Comparison of ENCODE assay signal across 2 cellular contexts in the genomic region with DNA sequence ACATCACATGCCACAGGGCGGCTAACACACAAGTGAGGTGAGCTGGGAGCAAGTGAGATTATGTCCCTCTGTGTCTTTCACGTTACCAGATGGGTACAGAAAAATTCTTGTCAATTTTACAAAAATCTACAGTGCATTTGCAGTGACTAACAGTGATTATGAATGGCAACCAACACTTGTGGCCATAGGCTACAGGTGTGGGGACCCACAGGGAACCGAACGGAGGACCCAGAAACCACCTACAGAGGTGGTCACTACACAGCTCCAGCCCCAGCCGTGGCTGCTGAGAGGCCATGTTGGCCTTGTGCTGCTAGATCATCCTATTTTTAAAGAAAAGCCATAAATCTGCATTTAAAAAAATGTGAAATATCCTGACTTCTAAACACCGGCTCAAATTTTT.
TF ChIP-seq lines count a peak whose summit lies in the region.

No MANE protein-coding gene starts in this region.

TF ChIP-seq in IMR-90, 13 proteins besides CTCF, POLR2A, EP300 and RAD21:
- TF ChIP-seq SMC3 (IDR thresholded peaks at IDR 0.05; ENCODE audit: low read depth, low read length) (no peak), USF2 (IDR thresholded peaks at IDR 0.05; ENCODE audit: low read depth, low read length) (no peak), FOS (IDR thresholded peaks at IDR 0.05; ENCODE audit: low read depth, low read length) (no peak), MAZ (IDR thresholded peaks at IDR 0.05; ENCODE audit: borderline replicate concordance, low read depth, low read length) (no peak), CHD1 (IDR thresholded peaks at IDR 0.05; ENCODE audit: low read depth, low read length) (no peak), RFX5 (IDR thresholded peaks at IDR 0.05; ENCODE audit: low read depth, low read length) (no peak), NFE2L2 (IDR thresholded peaks at IDR 0.05; ENCODE audit: low read depth, low read length) (no peak), ELK1 (IDR thresholded peaks at IDR 0.05; ENCODE audit: borderline replicate concordance, low read depth, low read length) (no peak), CEBPB (IDR thresholded peaks at IDR 0.05; ENCODE audit: low read depth, low read length) (no peak), MXI1 (IDR thresholded peaks at IDR 0.05; ENCODE audit: borderline replicate concordance, low read depth, low read length) (no peak)
TF ChIP-seq in IMR-90: peak in this region for 0.

TF ChIP-seq in H1, 55 proteins besides CTCF, POLR2A, EP300 and RAD21:
- TF ChIP-seq CREB1 (IDR thresholded peaks at IDR 0.05) = no peak
- no peak for TF ChIP-seq CTBP2 (IDR thresholded peaks at IDR 0.05; ENCODE audit: borderline replicate concordance, insufficient read depth, insufficient read length, low read length)
- TF ChIP-seq POLR2AphosphoS5 (IDR thresholded peaks at IDR 0.05; ENCODE audit: low read depth, low read length) = no peak
- no peak for TF ChIP-seq RXRA (IDR thresholded peaks at IDR 0.05; ENCODE audit: insufficient read depth, low read depth, low read length)
- no peak for TF ChIP-seq HDAC2 (IDR thresholded peaks at IDR 0.05; ENCODE audit: borderline replicate concordance in 1 of 2, low read depth in 2 of 2, low read length in 2 of 2)
- TF ChIP-seq FOSL1 (IDR thresholded peaks at IDR 0.05; ENCODE audit: insufficient read depth, low read depth, low read length) = no peak
- TF ChIP-seq, protein P1, sequence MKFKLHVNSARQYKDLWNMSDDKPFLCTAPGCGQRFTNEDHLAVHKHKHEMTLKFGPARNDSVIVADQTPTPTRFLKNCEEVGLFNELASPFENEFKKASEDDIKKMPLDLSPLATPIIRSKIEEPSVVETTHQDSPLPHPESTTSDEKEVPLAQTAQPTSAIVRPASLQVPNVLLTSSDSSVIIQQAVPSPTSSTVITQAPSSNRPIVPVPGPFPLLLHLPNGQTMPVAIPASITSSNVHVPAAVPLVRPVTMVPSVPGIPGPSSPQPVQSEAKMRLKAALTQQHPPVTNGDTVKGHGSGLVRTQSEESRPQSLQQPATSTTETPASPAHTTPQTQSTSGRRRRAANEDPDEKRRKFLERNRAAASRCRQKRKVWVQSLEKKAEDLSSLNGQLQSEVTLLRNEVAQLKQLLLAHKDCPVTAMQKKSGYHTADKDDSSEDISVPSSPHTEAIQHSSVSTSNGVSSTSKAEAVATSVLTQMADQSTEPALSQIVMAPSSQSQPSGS (IDR thresholded peaks at IDR 0.05; ENCODE audit: low read length) = no peak
- no peak for TF ChIP-seq EZH2 (IDR thresholded peaks at IDR 0.05; ENCODE audit: low read depth, low read length, severe bottlenecking)
- TF ChIP-seq GTF2F1 (IDR thresholded peaks at IDR 0.05; ENCODE audit: borderline replicate concordance, low read depth, low read length) = no peak
